Comparison of ENCODE assay signal across 12 cellular contexts in the genomic region with DNA sequence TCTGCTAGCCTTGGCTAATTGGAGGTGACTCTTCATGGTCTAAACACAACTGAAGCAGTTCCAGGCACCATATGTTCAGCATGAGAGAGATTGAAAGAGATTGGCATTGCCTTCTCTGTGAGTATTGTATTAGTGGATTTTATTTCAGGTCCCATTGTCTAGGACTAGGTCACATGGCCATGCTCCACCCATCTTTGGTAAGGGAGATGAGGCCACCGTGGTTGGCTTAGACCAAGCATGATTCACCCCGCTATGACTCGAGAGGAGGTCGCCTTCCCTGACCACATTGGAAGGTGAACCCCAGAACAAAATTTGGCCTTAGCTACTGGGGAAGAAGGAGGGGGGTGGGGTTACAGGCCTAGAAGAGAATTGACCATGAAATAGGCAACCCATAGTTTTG.
DNase-seq lines count a peak whose midpoint lies in the region; ATAC-seq and TF ChIP-seq lines count a peak whose summit lies in the region.
"Had no signal": no experiment of that assay in that cellular context is flagged by ENCODE, and none has a peak within 500 bp of the region (broad histone marks: within the 10 kb centered on the region; RNA-seq: fewer than 3 reads in every experiment).

No MANE protein-coding gene starts in this region.

- H3K9me3 ChIP-seq in mammary epithelial cell (replicated peaks; ENCODE audit: insufficient read depth, low read length): no peaks in the 10 kb centered on the region

- TF ChIP-seq CTCF in mammary epithelial cell (conservative IDR thresholded peaks at IDR 0.05 in 1 of 2, IDR thresholded peaks at IDR 0.05 in 1 of 2; ENCODE audit: extremely low read depth in 1 of 2, insufficient read depth in 1 of 2, low read depth in 1 of 2, low read length in 2 of 2): no peak
- TF ChIP-seq CTCF in osteocyte (IDR thresholded peaks at IDR 0.05): no peak

- intact Hi-C loops in mammary epithelial cell (cut with micrococcal nuclease): no loop called here

- CTCF ChIA-PET in mammary epithelial cell (lab: Charles Lee; ENCODE audit: low non-redundant PET): no interaction called here

- peaks cover 3% of the 10 kb centered on the region for H3K4me1 ChIP-seq in mammary epithelial cell (ENCODE audit: insufficient read depth, low read length)

- no peaks in the 10 kb centered on the region for H3K27me3 ChIP-seq in mammary epithelial cell (ENCODE audit: insufficient read depth, low read length)

- H3K27me3 Mint-ChIP-seq in activated T-cell treated with anti-CD3 and anti-CD28 coated beads, Interleukin-2, amount 50 U/mL, for 24 hours: peaks cover 20% of the 10 kb centered on the region
- peaks cover 0 to 6% of the 10 kb centered on the region in 2 donors for H3K27me3 Mint-ChIP-seq in stimulated activated naive B cell treated with anti-CD40 and anti-IgM and Interleukin-4, amounts not matched to agents 10 μg/mL and 1 μg/mL and 100 μg/mL, for 72 hours
- H3K27me3 Mint-ChIP-seq in osteocyte (ENCODE audit: unreplicated experiment): no peaks in the 10 kb centered on the region
- H3K27me3 Mint-ChIP-seq: CD4-positive, CD25-positive, alpha-beta regulatory T cell had no signal

- H3K9ac ChIP-seq in mammary epithelial cell (ENCODE audit: insufficient read depth, low read length): no peak overlapping the region

- H3K79me2 ChIP-seq in mammary epithelial cell (ENCODE audit: insufficient read depth, low read length): no peaks in the 10 kb centered on the region

- peak; percentile 53 to 56 for ATAC-seq in stimulated activated naive B cell treated with anti-CD40 and anti-IgM and Interleukin-4, amounts not matched to agents 10 μg/mL and 1 μg/mL and 100 μg/mL, for 72 hours (replicated peaks)
- ATAC-seq in HG03521 (IDR thresholded peaks at IDR 0.05; ENCODE audit: unreplicated experiment) (no peak), HG03571 (IDR thresholded peaks at IDR 0.05; ENCODE audit: unreplicated experiment) (no peak)

- no peaks in the 10 kb centered on the region for H3K36me3 Mint-ChIP-seq in activated T-cell treated with anti-CD3 and anti-CD28 coated beads, Interleukin-2, amount 50 U/mL, for 24 hours (ENCODE audit: low read depth)
- H3K36me3 Mint-ChIP-seq in stimulated activated naive B cell treated with anti-CD40 and anti-IgM and Interleukin-4, amounts not matched to agents 10 μg/mL and 1 μg/mL and 100 μg/mL, for 72 hours: no peaks in the 10 kb centered on the region
- H3K36me3 Mint-ChIP-seq in osteocyte (ENCODE audit: unreplicated experiment): no peaks in the 10 kb centered on the region
- H3K36me3 Mint-ChIP-seq: CD4-positive, CD25-positive, alpha-beta regulatory T cell had no signal

- H3K4me2 ChIP-seq in mammary epithelial cell (ENCODE audit: insufficient read depth, low read depth, low read length): no peak overlapping the region

- WGBS in mammary epithelial cell (ENCODE audit: low coverage, missing lambda C conversion rate): 78% methylated on average over 3 of the region's 4 CpGs

- in situ Hi-C loops in mammary epithelial cell (cut with MboI; ENCODE audit: low sequenced_read_pairs in 2 of 2): no loop called here

- no peak overlapping the region for H3K27ac ChIP-seq in mammary epithelial cell (ENCODE audit: insufficient read depth, low read depth, low read length)
- H3K27ac ChIP-seq: dorsolateral prefrontal cortex had no signal

- H3K4me3 ChIP-seq in mammary epithelial cell (replicated peaks in 1 of 3; ENCODE audit: insufficient read depth in 1 of 3, low read depth in 2 of 3, low read length in 3 of 3): no peak overlapping the region
- H3K4me3 ChIP-seq: dorsolateral prefrontal cortex had no signal

- H3K4me3 Mint-ChIP-seq in activated T-cell treated with anti-CD3 and anti-CD28 coated beads, Interleukin-2, amount 50 U/mL, for 24 hours: no peak overlapping the region
- no peak overlapping the region for H3K4me3 Mint-ChIP-seq in stimulated activated naive B cell treated with anti-CD40 and anti-IgM and Interleukin-4, amounts not matched to agents 10 μg/mL and 1 μg/mL and 100 μg/mL, for 72 hours
- H3K4me3 Mint-ChIP-seq in osteocyte (ENCODE audit: unreplicated experiment): no peak overlapping the region

- H3K27ac Mint-ChIP-seq in activated T-cell treated with anti-CD3 and anti-CD28 coated beads, Interleukin-2, amount 50 U/mL, for 24 hours: no peak overlapping the region
- no peak overlapping the region for H3K27ac Mint-ChIP-seq in stimulated activated naive B cell treated with anti-CD40 and anti-IgM and Interleukin-4, amounts not matched to agents 10 μg/mL and 1 μg/mL and 100 μg/mL, for 72 hours
- H3K27ac Mint-ChIP-seq in osteocyte (ENCODE audit: unreplicated experiment): no peak overlapping the region
- H3K27ac Mint-ChIP-seq: CD4-positive, CD25-positive, alpha-beta regulatory T cell had no signal

- H3K36me3 ChIP-seq in mammary epithelial cell (ENCODE audit: insufficient read depth, low read length): no peaks in the 10 kb centered on the region

- BruUV-seq in mammary epithelial cell (replicated peaks; lab: Mats Ljungman, UMichigan): no TSS peak

- peaks cover 12% of the 10 kb centered on the region for H3K4me1 Mint-ChIP-seq in activated T-cell treated with anti-CD3 and anti-CD28 coated beads, Interleukin-2, amount 50 U/mL, for 24 hours (ENCODE audit: low read depth)
- H3K4me1 Mint-ChIP-seq in stimulated activated naive B cell treated with anti-CD40 and anti-IgM and Interleukin-4, amounts not matched to agents 10 μg/mL and 1 μg/mL and 100 μg/mL, for 72 hours: peaks cover 8 to 11% of the 10 kb centered on the region in 2 donors
- no peaks in the 10 kb centered on the region for H3K4me1 Mint-ChIP-seq in osteocyte (ENCODE audit: unreplicated experiment)

- DNase-seq in activated T-cell treated with anti-CD3 and anti-CD28 coated beads for 48 hours (ENCODE audit: low read depth) (peak; percentile 30), NOMO-1 treated with dmso at 0.1 percent for 144 hours (lab: John Stamatoyannopoulos, UW; ENCODE audit: unreplicated experiment) (peak; percentile 7), mammary epithelial cell (peak; percentile 25), osteocyte (ENCODE audit: extremely low spot score, unreplicated experiment) (no peak)
- no peak for DNase-seq in activated T-cell treated with anti-CD3 and anti-CD28 coated beads, Interleukin-2, amount 50 U/mL, for 24 hours
- no peak for DNase-seq in stimulated activated naive B cell treated with anti-CD40 and anti-IgM and Interleukin-4, amounts not matched to agents 10 μg/mL and 1 μg/mL and 100 μg/mL, for 72 hours
- DNase-seq: CD4-positive, CD25-positive, alpha-beta regulatory T cell; dorsolateral prefrontal cortex; nucleus accumbens; RPMI8226 had no signal

- no peak overlapping the region for H2AFZ ChIP-seq in mammary epithelial cell (ENCODE audit: low read depth, low read length)

- H3K9me3 Mint-ChIP-seq in activated T-cell treated with anti-CD3 and anti-CD28 coated beads, Interleukin-2, amount 50 U/mL, for 24 hours: no peaks in the 10 kb centered on the region
- H3K9me3 Mint-ChIP-seq in stimulated activated naive B cell treated with anti-CD40 and anti-IgM and Interleukin-4, amounts not matched to agents 10 μg/mL and 1 μg/mL and 100 μg/mL, for 72 hours: no peaks in the 10 kb centered on the region
- no peaks in the 10 kb centered on the region for H3K9me3 Mint-ChIP-seq in osteocyte (ENCODE audit: unreplicated experiment)

- dilution Hi-C loops in mammary epithelial cell (cut with HindIII; ENCODE audit: low sequenced_read_pairs): no loop called here

- no peaks in the 10 kb centered on the region for H4K20me1 ChIP-seq in mammary epithelial cell (ENCODE audit: insufficient read depth, low read length)

Comparison
In these comparisons a context has a peak if more than half of its experiments do, and no peak if none do; other contexts are left out.
1. DNase-seq: peak in activated T-cell treated with anti-CD3 and anti-CD28 coated beads for 48 hours (single experiment), NOMO-1 treated with dmso at 0.1 percent for 144 hours (single experiment) and mammary epithelial cell (single experiment); none in activated T-cell treated with anti-CD3 and anti-CD28 coated beads, Interleukin-2, amount 50 U/mL, for 24 hours (single experiment), stimulated activated naive B cell treated with anti-CD40 and anti-IgM and Interleukin-4, amounts not matched to agents 10 μg/mL and 1 μg/mL and 100 μg/mL, for 72 hours (single experiment) and osteocyte (single experiment).
2. ATAC-seq: peak in stimulated activated naive B cell treated with anti-CD40 and anti-IgM and Interleukin-4, amounts not matched to agents 10 μg/mL and 1 μg/mL and 100 μg/mL, for 72 hours (2 of 2); none in HG03521 (single experiment) and HG03571 (single experiment).